11 cellular contexts compared by ENCODE assay signal in genomic region chr6:87333591-87334181, GRCh38. TPM values are rescaled to one million over a fixed set of nuclear protein-coding genes. Genes with fewer than 3 reads are reported as not detected.
DNase-seq lines count a peak whose midpoint lies in the region; ATAC-seq and TF ChIP-seq lines count a peak whose summit lies in the region.
"Had no signal": no experiment of that assay in that cellular context is flagged by ENCODE, and none has a peak within 500 bp of the region (broad histone marks: within the 10 kb centered on the region; RNA-seq: fewer than 3 reads in every experiment).

No MANE protein-coding gene starts in this region.

- H3K27ac Mint-ChIP-seq in HFFc6 (peak overlapping the region; percentile 72), WTC11 (peak overlapping the region; percentile 57; the same call in 1 of the 2 replicates)

- DNase-seq in Daoy (ENCODE audit: low read depth) (peak; percentile 12), HFFc6 (peak; percentile 41), WTC11 (ENCODE audit: low spot score) (no peak), left ventricle myocardium inferior (no peak), NCI-H187 treated with DMSO at 0.1 percent for 48 hours (lab: John Stamatoyannopoulos, UW) (no peak), testis (no peak)
- DNase-seq: DMS153, substantia nigra had no signal

- no peak for TF ChIP-seq POLR2A in testis (IDR thresholded peaks at IDR 0.05)

- TF ChIP-seq CTCF in HFFc6 (IDR thresholded peaks at IDR 0.05) (no peak), WTC11 (IDR thresholded peaks at IDR 0.05) (no peak), left ventricle myocardium inferior (IDR thresholded peaks at IDR 0.05; ENCODE audit: borderline replicate concordance) (no peak), testis (IDR thresholded peaks at IDR 0.05) (no peak)

- POLR2A ChIA-PET in WTC11 (lab: Charles Lee), result no interaction called here

- WGBS in testis, 2 donors, result 86 to 89% methylated on average over 3 of the region's 3 CpGs

- H3K27ac ChIP-seq in left ventricle myocardium inferior (replicated peaks), result peak overlapping the region; percentile 58
- no peak overlapping the region for H3K27ac ChIP-seq in testis
- H3K27ac ChIP-seq: SJSA1 had no signal

- H3K9me3 Mint-ChIP-seq in HFFc6 (no peaks in the 10 kb centered on the region), WTC11 (no peaks in the 10 kb centered on the region)

- H3K36me3 Mint-ChIP-seq in HFFc6 (ENCODE audit: low read depth) (no peaks in the 10 kb centered on the region), WTC11 (no peaks in the 10 kb centered on the region)

- H3K4me1 Mint-ChIP-seq in HFFc6 (ENCODE audit: low read depth) (peaks cover 18% of the 10 kb centered on the region), WTC11 (peaks cover 34% of the 10 kb centered on the region)

- H3K9me3 ChIP-seq in left ventricle myocardium inferior (replicated peaks) (no peaks in the 10 kb centered on the region), testis (no peaks in the 10 kb centered on the region)
- H3K9me3 ChIP-seq: SJSA1 had no signal

- ATAC-seq in WTC11 (no peak), GM21526 (IDR thresholded peaks at IDR 0.05; ENCODE audit: low FRiP score, unreplicated experiment) (no peak), GM19324 (IDR thresholded peaks at IDR 0.05; ENCODE audit: low FRiP score, unreplicated experiment) (no peak)

- CTCF ChIA-PET in WTC11 (lab: Charles Lee), result interaction anchor here (0.8 kb wide), 1 partner anchor 11 kb away, joined by 3 read pairs; no protein-coding TSS in a partner anchor

- H3K4me3 Mint-ChIP-seq in HFFc6 (peak overlapping the region; percentile 43), WTC11 (no peak overlapping the region)

- peaks cover 64% of the 10 kb centered on the region for H3K4me1 ChIP-seq in left ventricle myocardium inferior
- H3K4me1 ChIP-seq in testis, result no peaks in the 10 kb centered on the region
- H3K4me1 ChIP-seq: SJSA1 had no signal

- no peaks in the 10 kb centered on the region for H3K27me3 ChIP-seq in left ventricle myocardium inferior (ENCODE audit: low read depth)
- no peaks in the 10 kb centered on the region for H3K27me3 ChIP-seq in testis
- H3K27me3 ChIP-seq: SJSA1 had no signal

- no peaks in the 10 kb centered on the region for H3K36me3 ChIP-seq in left ventricle myocardium inferior
- no peaks in the 10 kb centered on the region for H3K36me3 ChIP-seq in testis (ENCODE audit: low read depth, missing control alignments)
- H3K36me3 ChIP-seq: SJSA1 had no signal

- peak overlapping the region; percentile 3 for H3K4me3 ChIP-seq in left ventricle myocardium inferior
- H3K4me3 ChIP-seq in testis, result no peak overlapping the region
- H3K4me3 ChIP-seq: SJSA1 had no signal

- H3K27me3 Mint-ChIP-seq in HFFc6 (ENCODE audit: insufficient read depth) (no peaks in the 10 kb centered on the region), WTC11 (ENCODE audit: low read depth) (no peaks in the 10 kb centered on the region)

- intact Hi-C loops in left ventricle myocardium inferior (cut with micrococcal nuclease) (no loop called here), testis (cut with DNase I; ENCODE audit: low total_unique reads) (no loop called here)

TF ChIP-seq in WTC11, 78 proteins besides CTCF, POLR2A, EP300 and RAD21 (continues in another document):
- TF ChIP-seq EMX1 (CRISPR knock-in tag; IDR thresholded peaks at IDR 0.05), result no peak
- TF ChIP-seq TEAD1 (CRISPR knock-in tag; IDR thresholded peaks at IDR 0.05), result no peak
- TF ChIP-seq NFATC4 (CRISPR knock-in tag; IDR thresholded peaks at IDR 0.05), result no peak
- no peak for TF ChIP-seq ZNF512 (CRISPR knock-in tag; IDR thresholded peaks at IDR 0.05; ENCODE audit: borderline replicate concordance)
- no peak for TF ChIP-seq OVOL2 (CRISPR knock-in tag; IDR thresholded peaks at IDR 0.05; ENCODE audit: borderline replicate concordance)
- TF ChIP-seq HMGA2 (CRISPR knock-in tag; IDR thresholded peaks at IDR 0.05), result no peak
- TF ChIP-seq PRDM15 (CRISPR knock-in tag; IDR thresholded peaks at IDR 0.05), result no peak
- no peak for TF ChIP-seq ATF3 (CRISPR knock-in tag; conservative IDR thresholded peaks at IDR 0.05)
- TF ChIP-seq ZNF219 (CRISPR knock-in tag; IDR thresholded peaks at IDR 0.05; ENCODE audit: borderline replicate concordance), result no peak
- no peak for TF ChIP-seq E2F5 (CRISPR knock-in tag; IDR thresholded peaks at IDR 0.05)
- TF ChIP-seq ZBTB21 (CRISPR knock-in tag; IDR thresholded peaks at IDR 0.05; ENCODE audit: borderline replicate concordance), result no peak
- TF ChIP-seq ZMAT4 (CRISPR knock-in tag; IDR thresholded peaks at IDR 0.05), result no peak

RNA-seq across cellular contexts. Expression of gene GJB7, which starts 4.6 kb away (rescaled TPM):
- not detected in 2 replicates for total RNA-seq in Daoy (2014; rRNA removed; shearing (Covaris generic))
- total RNA-seq in HFFc6 (2021; fragmentation: NEBNext Ultra II Directional; extraction: Animal tissue kit (Norgen Biotek cat#: 25700)), result not detected
- total RNA-seq in WTC11 (2021) (0.61 to 1.4 TPM (median 0.73 TPM) in 3 replicates), left ventricle myocardium inferior (not detected), testis (under 1 TPM in 1 of 2 donors, not detected in 1; 0.25 TPM)
- 0.26 TPM for polyA plus RNA-seq in testis (ENCODE audit: insufficient read depth, low read depth, low replicate concordance)
- total RNA-seq: SJSA1 had no signal

RNA-seq across cellular contexts. Expression of gene C6orf163, which starts 10.9 kb away (rescaled TPM):
- total RNA-seq in Daoy (2014; rRNA removed; shearing (Covaris generic)), result 0.15 and 0.63 TPM in 2 replicates
- total RNA-seq in HFFc6 (2021; fragmentation: NEBNext Ultra II Directional; extraction: Animal tissue kit (Norgen Biotek cat#: 25700)), result under 1 TPM; 0.14 to 0.43 (median 0.40) TPM
- total RNA-seq in WTC11 (2021), result 1.2 to 2.0 TPM (median 1.9 TPM) in 3 replicates
- 1.6 TPM for total RNA-seq in left ventricle myocardium inferior
- total RNA-seq in testis, result 10 to 100 TPM; 12.5 to 17.4 TPM
- polyA plus RNA-seq in testis (ENCODE audit: insufficient read depth, low read depth, low replicate concordance), result 10.1 TPM

RNA-seq across cellular contexts. Expression of gene SMIM8, which starts 11.3 kb away (rescaled TPM):
- 2.8 and 3.4 TPM in 2 replicates for total RNA-seq in Daoy (2014; rRNA removed; shearing (Covaris generic))
- total RNA-seq in HFFc6 (2021; fragmentation: NEBNext Ultra II Directional; extraction: Animal tissue kit (Norgen Biotek cat#: 25700)), result 1 to 10 TPM; 3.3 to 6.2 (median 4.8) TPM
- total RNA-seq in WTC11 (2021) (9.3 to 11.2 TPM (median 10.8 TPM) in 3 replicates), left ventricle myocardium inferior (17.7 TPM), testis (10 to 100 TPM; 13.8 to 15.6 TPM)
- 8.5 TPM for polyA plus RNA-seq in testis (ENCODE audit: insufficient read depth, low read depth, low replicate concordance)

Comparison
In these comparisons a context has a peak if more than half of its experiments do, and no peak if none do; other contexts are left out.
1. DNase-seq: peak in Daoy (single experiment) and HFFc6 (single experiment); none in WTC11 (single experiment), left ventricle myocardium inferior (single experiment), NCI-H187 treated with DMSO at 0.1 percent for 48 hours (single experiment) and testis (single experiment).